ENCODE assay signal across 23 cellular contexts in the genomic region with DNA sequence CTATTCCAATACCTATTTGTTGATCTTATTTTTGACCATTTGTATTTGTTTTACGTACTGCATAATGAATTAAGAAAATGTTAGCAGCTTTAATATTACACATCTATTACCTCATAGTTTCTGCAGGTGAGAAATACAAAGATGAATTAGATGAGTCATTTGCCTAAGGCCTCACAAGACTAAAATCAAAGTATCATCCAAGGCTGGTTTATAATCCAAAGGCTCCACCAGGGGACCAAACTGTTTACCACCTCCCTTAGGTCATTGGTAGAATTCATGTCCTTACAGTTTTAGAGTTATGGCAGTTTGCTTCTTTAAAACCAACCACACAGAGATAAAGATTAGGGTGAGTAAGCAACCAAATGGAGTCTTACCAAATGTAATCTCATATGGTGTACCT.
"Had no signal": no experiment of that assay in that cellular context is flagged by ENCODE, and none has a peak within 500 bp of the region (broad histone marks: within the 10 kb centered on the region; RNA-seq: fewer than 3 reads in every experiment).

No MANE protein-coding gene starts in this region.

- DNase-seq: activated CD4-positive, alpha-beta memory T cell treated with anti-CD3 and anti-CD28 coated beads for 36 hours; activated CD4-positive, alpha-beta T cell treated with anti-CD3 and anti-CD28 coated beads, Interleukin-2, amount 10 ng/mL, durations not matched to agents 7 days and 5 days; activated CD4-positive, CD25-positive, alpha-beta regulatory T cell; activated CD8-positive, alpha-beta memory T cell treated with anti-CD3 and anti-CD28 coated beads for 24 hours; activated gamma-delta T cell treated with Interleukin-2 at 50 U/mL for 16 hours; activated naive CD4-positive, alpha-beta T cell treated with anti-CD3 and anti-CD28 coated beads, Interleukin-2, amount 10 ng/mL, durations not matched to agents 7 days and 5 days; activated naive CD8-positive, alpha-beta T cell treated with anti-CD3 and anti-CD28 coated beads, Interleukin-2, amount 10 ng/mL, durations not matched to agents 7 days and 5 days; activated T-cell treated with anti-CD3 and anti-CD28 coated beads, Interleukin-2, amount 50 U/mL, for 48 hours; adrenal gland; anterior cingulate cortex; central memory CD4-positive, alpha-beta T cell; MM.1S; NCI-H1105; NCI-H1436; NCI-H1694 treated with DMSO at 0.1 percent for 48 hours; NCI-H2029 treated with DMSO at 0.1 percent for 48 hours; NCI-H510A treated with DMSO at 0.1 percent for 48 hours; NCI-H69; NK-92 treated with Interleukin-12 subunit alpha and Interleukin-12 subunit beta, amount 100 ng/mL, for 24 hours; SHP77 treated with DMSO at 0.1 percent for 48 hours; T-helper 17 cell; T-helper 9 cell had no signal

- ATAC-seq: T-helper 17 cell had no signal

- FAIRE-seq: RCC 7860 had no signal
